In genomic region chr17:913207-913606, GRCh38 we compare ENCODE assay signal across 1 cellular context.
TF ChIP-seq lines count a peak whose summit lies in the region.

No MANE protein-coding gene starts in this region.

TF ChIP-seq in IMR-90, 13 proteins besides CTCF, POLR2A, EP300 and RAD21:
- no peak for TF ChIP-seq MAZ (IDR thresholded peaks at IDR 0.05; ENCODE audit: borderline replicate concordance, low read depth, low read length)
- TF ChIP-seq USF2 (IDR thresholded peaks at IDR 0.05; ENCODE audit: low read depth, low read length) = no peak
- no peak for TF ChIP-seq FOS (IDR thresholded peaks at IDR 0.05; ENCODE audit: low read depth, low read length)
- TF ChIP-seq ELK1 (IDR thresholded peaks at IDR 0.05; ENCODE audit: borderline replicate concordance, low read depth, low read length) = no peak
- no peak for TF ChIP-seq MXI1 (IDR thresholded peaks at IDR 0.05; ENCODE audit: borderline replicate concordance, low read depth, low read length)
- TF ChIP-seq CHD1 (IDR thresholded peaks at IDR 0.05; ENCODE audit: low read depth, low read length) = no peak
- TF ChIP-seq SMC3 (IDR thresholded peaks at IDR 0.05; ENCODE audit: low read depth, low read length) = no peak
- TF ChIP-seq CEBPB (IDR thresholded peaks at IDR 0.05; ENCODE audit: low read depth, low read length) = no peak
- TF ChIP-seq RFX5 (IDR thresholded peaks at IDR 0.05; ENCODE audit: low read depth, low read length) = no peak
- TF ChIP-seq MAFK (IDR thresholded peaks at IDR 0.05; ENCODE audit: low read depth, low read length) = no peak
- TF ChIP-seq BHLHE40 (IDR thresholded peaks at IDR 0.05; ENCODE audit: low read depth, low read length) = no peak
- TF ChIP-seq NFE2L2 (IDR thresholded peaks at IDR 0.05; ENCODE audit: low read depth, low read length) = no peak
